31 cellular contexts compared by ENCODE assay signal in the genomic region with DNA sequence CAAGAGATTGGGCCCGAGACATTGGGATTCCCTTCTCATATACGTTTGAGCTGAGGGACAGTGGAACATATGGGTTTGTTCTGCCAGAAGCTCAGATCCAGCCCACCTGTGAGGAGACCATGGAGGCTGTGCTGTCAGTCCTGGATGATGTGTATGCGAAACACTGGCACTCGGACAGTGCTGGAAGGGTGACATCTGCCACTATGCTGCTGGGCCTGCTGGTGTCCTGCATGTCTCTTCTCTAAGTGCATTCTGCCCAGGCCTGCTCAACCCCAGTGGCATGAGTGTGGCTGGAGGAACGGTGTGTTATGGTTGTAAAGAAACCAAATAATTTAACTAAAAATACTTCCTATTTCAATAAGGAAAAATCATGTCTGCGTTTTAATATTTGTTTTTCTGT. TPM values are rescaled to one million over a fixed set of nuclear protein-coding genes. Genes with fewer than 3 reads are reported as not detected.
"Had no signal": no experiment of that assay in that cellular context is flagged by ENCODE, and none has a peak within 500 bp of the region (broad histone marks: within the 10 kb centered on the region; RNA-seq: fewer than 3 reads in every experiment).

No MANE protein-coding gene starts in this region.

- H3K27ac ChIP-seq: adrenal gland, brain microvascular endothelial cell, coronary artery, heart left ventricle, WERI-Rb-1 had no signal

- H3K36me3 ChIP-seq: adrenal gland, brain microvascular endothelial cell, heart left ventricle, WERI-Rb-1 had no signal

- H3K4me1 ChIP-seq: adrenal gland had no signal

- H3K9me3 ChIP-seq: adrenal gland, heart left ventricle had no signal

- DNase-seq: activated B cell treated with CpG ODN at 0.5 μM for 24 hours; activated CD4-positive, alpha-beta T cell treated with anti-CD3 and anti-CD28 coated beads for 48 hours; activated CD4-positive, alpha-beta T cell treated with anti-CD3 and anti-CD28 coated beads, Interleukin-2, amount 50 U/mL, for 1 hour; activated CD4-positive, alpha-beta T cell treated with anti-CD3 and anti-CD28 coated beads, Interleukin-2, amount 50 U/mL, for 48 hours; activated CD8-positive, alpha-beta memory T cell treated with anti-CD3 and anti-CD28 coated beads for 24 hours; activated CD8-positive, alpha-beta T cell treated with anti-CD3 and anti-CD28 coated beads for 36 hours; activated effector memory CD4-positive, alpha-beta T cell treated with anti-CD3 and anti-CD28 coated beads, Interleukin-2, amount 50 U/mL, for 16 hours; activated naive CD4-positive, alpha-beta T cell treated with anti-CD3 and anti-CD28 coated beads for 36 hours; activated naive CD8-positive, alpha-beta T cell treated with anti-CD3 and anti-CD28 coated beads for 36 hours; activated naive CD8-positive, alpha-beta T cell treated with anti-CD3 and anti-CD28 coated beads, Interleukin-2, amount 50 U/mL, for 24 hours; activated T-cell treated with anti-CD3 and anti-CD28 coated beads, Interleukin-2, amount 50 U/mL, for 48 hours; adrenal gland; amygdala; brain microvascular endothelial cell; effector memory CD4-positive, alpha-beta T cell; endodermal cell; glutamatergic neuron; heart left ventricle; T-helper 1 cell; T-helper 17 cell; T1000; WERI-Rb-1 had no signal

- H3K27me3 ChIP-seq: adrenal gland, brain microvascular endothelial cell, dorsolateral prefrontal cortex, heart left ventricle had no signal

- FAIRE-seq: astrocyte, frontal cortex had no signal

- H3K4me3 ChIP-seq: adrenal gland, coronary artery, dorsolateral prefrontal cortex, heart left ventricle had no signal

- ATAC-seq: activated CD4-positive, CD25-positive, alpha-beta regulatory T cell treated with anti-CD3 and anti-CD28 coated beads, Interleukin-2, amount 50 U/mL, for 24 hours; activated CD8-positive, alpha-beta T cell treated with anti-CD3 and anti-CD28 coated beads for 36 hours; activated naive CD8-positive, alpha-beta T cell treated with anti-CD3 and anti-CD28 coated beads, Interleukin-2, amount 50 U/mL, for 24 hours; esophagus mucosa; heart left ventricle; T-helper 17 cell had no signal

RNA-seq across cellular contexts. Expression of gene CPO, which starts 29.9 kb away (rescaled TPM):
- total RNA-seq: activated B cell treated with CpG ODN at 0.5 μM for 24 hours; activated CD8-positive, alpha-beta T cell treated with anti-CD3 and anti-CD28 coated beads for 36 hours; activated naive CD4-positive, alpha-beta T cell treated with anti-CD3 and anti-CD28 coated beads for 36 hours; activated naive CD8-positive, alpha-beta T cell treated with anti-CD3 and anti-CD28 coated beads for 36 hours; activated T-helper 1 cell treated with anti-CD3 and anti-CD28 coated beads, Interleukin-12 subunit alpha, Interleukin-12 subunit beta, Interleukin-2, Interleukin-4 antibody, amounts not matched to agents 30 ng/mL and 10 ng/mL and 1 ng/mL, durations not matched to agents 14 hours and 24 hours and 36 hours; activated T-helper 2 cell treated with anti-CD3 and anti-CD28 coated beads, Interferon-gamma antibody, Interleukin-2, Interleukin-4, amounts not matched to agents 10 μg/mL and 5 μg/mL and 100 μg/mL, durations not matched to agents 14 hours and 24 hours and 36 hours; astrocyte; epithelial cell of proximal tubule; esophagus mucosa; frontal cortex had no signal
